ENCODE assay signal across 25 cellular contexts in genomic region chr7:135950972-135951371, GRCh38.
"Had no signal": no experiment of that assay in that cellular context is flagged by ENCODE, and none has a peak within 500 bp of the region (broad histone marks: within the 10 kb centered on the region; RNA-seq: fewer than 3 reads in every experiment).

No MANE protein-coding gene starts in this region.

- DNase-seq: activated CD4-positive, alpha-beta T cell treated with anti-CD3 and anti-CD28 coated beads, Interleukin-2, amount 50 U/mL, for 4 hours; activated CD8-positive, alpha-beta memory T cell treated with anti-CD3 and anti-CD28 coated beads for 24 hours; activated CD8-positive, alpha-beta memory T cell treated with anti-CD3 and anti-CD28 coated beads, Interleukin-2, amount 50 U/mL, for 4 hours; activated naive CD4-positive, alpha-beta T cell; activated T-cell treated with anti-CD3 and anti-CD28 coated beads, Interleukin-2, amount 50 U/mL, for 24 hours; colonic mucosa; dorsolateral prefrontal cortex; esophagus squamous epithelium; head of caudate nucleus; left colon; mammary epithelial cell; midbrain; nephron progenitor cell; nucleus accumbens; sigmoid colon; stimulated activated naive CD8-positive, alpha-beta T cell treated with anti-CD3 and anti-CD28 coated beads, Interleukin-15, amount 100 ng/mL, for 72 hours; T-helper 1 cell; T-helper 9 cell; tibial artery had no signal

- H3K27me3 Mint-ChIP-seq: activated naive CD8-positive, alpha-beta T cell; activated T-cell treated with anti-CD3 and anti-CD28 coated beads, Interleukin-2, amount 50 U/mL, for 24 hours; stimulated activated naive CD8-positive, alpha-beta T cell treated with anti-CD3 and anti-CD28 coated beads, Interleukin-15, amount 100 ng/mL, for 72 hours had no signal

- H3K27ac ChIP-seq: colonic mucosa, dorsolateral prefrontal cortex, esophagus squamous epithelium, gastroesophageal sphincter, sigmoid colon, tibial artery had no signal

- H3K36me3 ChIP-seq: colonic mucosa had no signal

- H3K27me3 ChIP-seq: colonic mucosa, dorsolateral prefrontal cortex, esophagus squamous epithelium, gastroesophageal sphincter, sigmoid colon, tibial artery had no signal

- H3K4me3 ChIP-seq: colonic mucosa, dorsolateral prefrontal cortex, esophagus squamous epithelium, gastroesophageal sphincter, sigmoid colon, tibial artery had no signal

- H3K9me3 ChIP-seq: colonic mucosa, esophagus squamous epithelium, gastroesophageal sphincter, sigmoid colon, tibial artery had no signal

- H3K4me1 ChIP-seq: colonic mucosa, tibial artery had no signal

- H3K27ac Mint-ChIP-seq: activated naive CD8-positive, alpha-beta T cell; activated T-cell treated with anti-CD3 and anti-CD28 coated beads, Interleukin-2, amount 50 U/mL, for 24 hours; activated T-helper 2 cell treated with anti-CD3 and anti-CD28 coated beads, Interferon-gamma antibody, Interleukin-2, Interleukin-4, amounts not matched to agents 10 μg/mL and 5 μg/mL and 100 μg/mL, durations not matched to agents 14 hours and 24 hours and 36 hours; nephron progenitor cell; WTC11 had no signal

- ATAC-seq: gastroesophageal sphincter; left colon; stimulated activated naive CD8-positive, alpha-beta T cell treated with anti-CD3 and anti-CD28 coated beads, Interleukin-15, amount 100 ng/mL, for 72 hours; WTC11 had no signal

- H3K9me3 Mint-ChIP-seq: activated T-cell treated with anti-CD3 and anti-CD28 coated beads, Interleukin-2, amount 50 U/mL, for 24 hours; activated T-helper 2 cell treated with anti-CD3 and anti-CD28 coated beads, Interferon-gamma antibody, Interleukin-2, Interleukin-4, amounts not matched to agents 10 μg/mL and 5 μg/mL and 100 μg/mL, durations not matched to agents 14 hours and 24 hours and 36 hours; stimulated activated naive CD8-positive, alpha-beta T cell treated with anti-CD3 and anti-CD28 coated beads, Interleukin-15, amount 100 ng/mL, for 72 hours; WTC11 had no signal

- H3K4me3 Mint-ChIP-seq: activated naive CD8-positive, alpha-beta T cell; activated T-cell treated with anti-CD3 and anti-CD28 coated beads, Interleukin-2, amount 50 U/mL, for 24 hours; nephron progenitor cell; stimulated activated naive CD8-positive, alpha-beta T cell treated with anti-CD3 and anti-CD28 coated beads, Interleukin-15, amount 100 ng/mL, for 72 hours; WTC11 had no signal

- FAIRE-seq: astrocyte, keratinocyte had no signal
